ENCODE assay signal across 9 cellular contexts in the genomic region with DNA sequence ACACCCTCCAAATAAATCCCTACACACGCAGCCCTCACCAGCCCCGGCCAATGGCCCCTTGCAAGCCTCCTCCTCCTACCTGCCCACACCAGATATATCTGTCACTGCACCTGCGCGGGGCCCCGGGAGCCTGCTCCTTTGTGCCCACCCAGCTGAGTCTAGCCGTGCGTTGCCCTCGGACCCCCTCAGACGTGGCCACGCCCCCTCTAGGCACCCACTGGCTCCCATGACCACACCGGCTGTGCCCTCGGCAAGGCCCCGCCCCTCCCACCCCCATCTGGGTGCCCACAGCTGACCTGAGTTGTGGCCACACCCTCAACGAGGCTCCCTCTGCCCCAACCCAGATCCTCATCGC. TPM values are rescaled to one million over a fixed set of nuclear protein-coding genes. Genes with fewer than 3 reads are reported as not detected.
"Had no signal": no experiment of that assay in that cellular context is flagged by ENCODE, and none has a peak within 500 bp of the region (broad histone marks: within the 10 kb centered on the region; RNA-seq: fewer than 3 reads in every experiment).

No MANE protein-coding gene starts in this region.

- H3K4me3 Mint-ChIP-seq: GM23338 had no signal

- H3K9me3 Mint-ChIP-seq: GM23338 had no signal

- DNase-seq: KG1 had no signal

- FAIRE-seq: H1, H54, HepG2, K562 had no signal

- H3K9me3 ChIP-seq: HAP-1 had no signal

- H3K4me1 Mint-ChIP-seq: GM23338 had no signal

- H3K4me3 ChIP-seq: GM23338, HAP-1, K562 had no signal

- H3K4me2 ChIP-seq: GM23338 had no signal

- H2AFZ ChIP-seq: GM23338 had no signal

- H3K27ac Mint-ChIP-seq: GM23338 had no signal

- H3K27ac ChIP-seq: HL-60 had no signal

RNA-seq across cellular contexts. Expression of a gene that starts 40.4 kb away (rescaled TPM):
- total RNA-seq: HepG2, HT1080 had no signal
- polyA plus RNA-seq: HepG2 had no signal
